8 cellular contexts compared by ENCODE assay signal in genomic region chr11:113773092-113773415, GRCh38. TPM values are rescaled to one million over a fixed set of nuclear protein-coding genes. Genes with fewer than 3 reads are reported as not detected.
DNase-seq lines count a peak whose midpoint lies in the region; ATAC-seq lines count a peak whose summit lies in the region.

No MANE protein-coding gene starts in this region.

- no peaks in the 10 kb centered on the region for H3K9me3 ChIP-seq in skeletal muscle satellite cell (replicated peaks; ENCODE audit: low read length)

- DNase-seq in Daoy (ENCODE audit: low read depth) (peak; percentile 16), hepatic stellate cell (ENCODE audit: low spot score) (peak; percentile 32), NCI-H1436 (lab: John Stamatoyannopoulos, UW) (no peak)
- DNase-seq in activated T-helper 1 cell treated with anti-CD3 and anti-CD28 coated beads, Interleukin-12 subunit alpha, Interleukin-12 subunit beta, Interleukin-2, Interleukin-4 antibody, amounts not matched to agents 30 ng/mL and 10 ng/mL and 1 ng/mL, durations not matched to agents 14 hours and 24 hours and 36 hours (ENCODE audit: low spot score): no peak
- DNase-seq in stimulated activated CD4-positive, alpha-beta T cell treated with anti-CD3 and anti-CD28 coated beads, Interleukin-1b, Interleukin-23, amount 100 ng/mL, for 48 hours: no peak

- H3K4me2 ChIP-seq in skeletal muscle satellite cell (ENCODE audit: low read length): peak overlapping the region; percentile 88

- H3K4me3 Mint-ChIP-seq in activated T-helper 1 cell treated with anti-CD3 and anti-CD28 coated beads, Interleukin-12 subunit alpha, Interleukin-12 subunit beta, Interleukin-2, Interleukin-4 antibody, amounts not matched to agents 30 ng/mL and 10 ng/mL and 1 ng/mL, durations not matched to agents 14 hours and 24 hours and 36 hours: peak overlapping the region; percentile 100

- H3K36me3 Mint-ChIP-seq in activated T-helper 1 cell treated with anti-CD3 and anti-CD28 coated beads, Interleukin-12 subunit alpha, Interleukin-12 subunit beta, Interleukin-2, Interleukin-4 antibody, amounts not matched to agents 30 ng/mL and 10 ng/mL and 1 ng/mL, durations not matched to agents 14 hours and 24 hours and 36 hours (ENCODE audit: low read depth): peaks cover 20% of the 10 kb centered on the region

- peak overlapping the region; percentile 97 for H3K27ac Mint-ChIP-seq in activated T-helper 1 cell treated with anti-CD3 and anti-CD28 coated beads, Interleukin-12 subunit alpha, Interleukin-12 subunit beta, Interleukin-2, Interleukin-4 antibody, amounts not matched to agents 30 ng/mL and 10 ng/mL and 1 ng/mL, durations not matched to agents 14 hours and 24 hours and 36 hours

- intact Hi-C loops in activated T-helper 1 cell treated with anti-CD3 and anti-CD28 coated beads, Interleukin-12 subunit alpha, Interleukin-12 subunit beta, Interleukin-2, Interleukin-4 antibody, amounts not matched to agents 30 ng/mL and 10 ng/mL and 1 ng/mL, durations not matched to agents 14 hours and 24 hours and 36 hours (cut with micrococcal nuclease): loop anchor here (1.0 to 5.0 kb wide), 10 partner anchors 23 to 1896 kb away; partner anchors contain the start of genes C11orf71, CFAP68, FDXACB1 and NKAPD1

- H3K27me3 ChIP-seq in skeletal muscle satellite cell (ENCODE audit: control insufficient read depth, insufficient read depth, low read length): peaks cover 12% of the 10 kb centered on the region

- peaks cover 10% of the 10 kb centered on the region for H3K4me1 ChIP-seq in skeletal muscle satellite cell (ENCODE audit: control insufficient read depth, insufficient read depth, low read length)

- H3K36me3 ChIP-seq in skeletal muscle satellite cell (ENCODE audit: insufficient read depth, low read length): peaks cover 17% of the 10 kb centered on the region

- peaks cover 4% of the 10 kb centered on the region for H3K27me3 Mint-ChIP-seq in activated T-helper 1 cell treated with anti-CD3 and anti-CD28 coated beads, Interleukin-12 subunit alpha, Interleukin-12 subunit beta, Interleukin-2, Interleukin-4 antibody, amounts not matched to agents 30 ng/mL and 10 ng/mL and 1 ng/mL, durations not matched to agents 14 hours and 24 hours and 36 hours (ENCODE audit: insufficient read depth)

- H3K9me3 Mint-ChIP-seq in activated T-helper 1 cell treated with anti-CD3 and anti-CD28 coated beads, Interleukin-12 subunit alpha, Interleukin-12 subunit beta, Interleukin-2, Interleukin-4 antibody, amounts not matched to agents 30 ng/mL and 10 ng/mL and 1 ng/mL, durations not matched to agents 14 hours and 24 hours and 36 hours: no peaks in the 10 kb centered on the region

- H3K9ac ChIP-seq in skeletal muscle satellite cell (ENCODE audit: low read depth, low read length): peak overlapping the region; percentile 91

- ATAC-seq in HG03571 (IDR thresholded peaks at IDR 0.05; ENCODE audit: unreplicated experiment) (peak; percentile 5), GM21390 (IDR thresholded peaks at IDR 0.05; ENCODE audit: unreplicated experiment) (no peak)

- H3K4me3 ChIP-seq in skeletal muscle satellite cell (ENCODE audit: low read length): peak overlapping the region; percentile 79

- H3K4me1 Mint-ChIP-seq in activated T-helper 1 cell treated with anti-CD3 and anti-CD28 coated beads, Interleukin-12 subunit alpha, Interleukin-12 subunit beta, Interleukin-2, Interleukin-4 antibody, amounts not matched to agents 30 ng/mL and 10 ng/mL and 1 ng/mL, durations not matched to agents 14 hours and 24 hours and 36 hours (ENCODE audit: low read depth): peaks cover 14% of the 10 kb centered on the region

RNA-seq across cellular contexts. Expression of gene ZW10, which starts 0.4 kb away (rescaled TPM):
- 31.9 and 34.6 TPM in 2 replicates for total RNA-seq in Daoy (2014; rRNA removed; shearing (Covaris generic))
- total RNA-seq in activated T-helper 1 cell treated with anti-CD3 and anti-CD28 coated beads, Interleukin-12 subunit alpha, Interleukin-12 subunit beta, Interleukin-2, Interleukin-4 antibody, amounts not matched to agents 30 ng/mL and 10 ng/mL and 1 ng/mL, durations not matched to agents 14 hours and 24 hours and 36 hours: 20.5 and 22.6 TPM in 2 replicates
- total RNA-seq in skeletal muscle satellite cell (2012; rRNA removed): 21.0 and 23.4 TPM in 2 replicates

RNA-seq across cellular contexts. Expression of gene CLDN25, which starts 6.5 kb away (rescaled TPM):
- total RNA-seq in Daoy (2014; rRNA removed; shearing (Covaris generic)): not detected in 2 replicates
- not detected in 2 replicates for total RNA-seq in activated T-helper 1 cell treated with anti-CD3 and anti-CD28 coated beads, Interleukin-12 subunit alpha, Interleukin-12 subunit beta, Interleukin-2, Interleukin-4 antibody, amounts not matched to agents 30 ng/mL and 10 ng/mL and 1 ng/mL, durations not matched to agents 14 hours and 24 hours and 36 hours
- total RNA-seq in skeletal muscle satellite cell (2012; rRNA removed): not detected in 2 replicates

Comparison
In these comparisons a context has a peak if more than half of its experiments do, and no peak if none do; other contexts are left out.
1. DNase-seq: peak in Daoy (single experiment) and hepatic stellate cell (single experiment); none in activated T-helper 1 cell treated with anti-CD3 and anti-CD28 coated beads, Interleukin-12 subunit alpha, Interleukin-12 subunit beta, Interleukin-2, Interleukin-4 antibody, amounts not matched to agents 30 ng/mL and 10 ng/mL and 1 ng/mL, durations not matched to agents 14 hours and 24 hours and 36 hours (single experiment), stimulated activated CD4-positive, alpha-beta T cell treated with anti-CD3 and anti-CD28 coated beads, Interleukin-1b, Interleukin-23, amount 100 ng/mL, for 48 hours (single experiment) and NCI-H1436 (single experiment).